7 cellular contexts compared by ENCODE assay signal in genomic region chr16:63131503-63131902, GRCh38.
"Had no signal": no experiment of that assay in that cellular context is flagged by ENCODE, and none has a peak within 500 bp of the region (broad histone marks: within the 10 kb centered on the region; RNA-seq: fewer than 3 reads in every experiment).

No MANE protein-coding gene starts in this region.

- ATAC-seq: GM12878 had no signal

- DNase-seq: GDM1, GF-D8 had no signal

- FAIRE-seq: GM12878, GM12891, GM12892, GM18507, GM19239 had no signal

- H3K4me3 ChIP-seq: GM12878 had no signal
